In genomic region chr2:142878061-142878741, GRCh38 we compare ENCODE assay signal across 13 cellular contexts. TPM values are rescaled to one million over a fixed set of nuclear protein-coding genes. Genes with fewer than 3 reads are reported as not detected.
DNase-seq lines count a peak whose midpoint lies in the region; ATAC-seq and FAIRE-seq lines count a peak whose summit lies in the region.
"Had no signal": no experiment of that assay in that cellular context is flagged by ENCODE, and none has a peak within 500 bp of the region (broad histone marks: within the 10 kb centered on the region; RNA-seq: fewer than 3 reads in every experiment).

No MANE protein-coding gene starts in this region.

- peaks cover 1 to 2% of the 10 kb centered on the region in 2 donors for H3K9me3 Mint-ChIP-seq in effector memory CD8-positive, alpha-beta T cell
- H3K9me3 Mint-ChIP-seq: nephron had no signal

- H3K27ac Mint-ChIP-seq in effector memory CD8-positive, alpha-beta T cell, result no peak overlapping the region

- no peaks in the 10 kb centered on the region for H3K4me1 Mint-ChIP-seq in effector memory CD8-positive, alpha-beta T cell (ENCODE audit: low read depth in 2 of 2)
- H3K4me1 Mint-ChIP-seq: nephron had no signal

- no peaks in the 10 kb centered on the region for H3K36me3 Mint-ChIP-seq in effector memory CD8-positive, alpha-beta T cell (ENCODE audit: insufficient read depth)

- FAIRE-seq in RCC 7860 (lab: Jason Lieb, UNC), result peak; percentile 22
- FAIRE-seq: HTR-8/SVneo had no signal

- ATAC-seq in GM18907 (IDR thresholded peaks at IDR 0.05; ENCODE audit: unreplicated experiment), result peak; percentile 26
- ATAC-seq in HG02852 (IDR thresholded peaks at IDR 0.05; ENCODE audit: unreplicated experiment), result peak; percentile 38
- ATAC-seq in effector memory CD8-positive, alpha-beta T cell (replicated peaks), result no peak

- no peak for DNase-seq in RCC 7860 (ENCODE audit: low spot score)
- DNase-seq in renal cortical epithelial cell (ENCODE audit: low read depth), result peak; percentile 58
- DNase-seq in activated T-cell treated with anti-CD3 and anti-CD28 coated beads, Interleukin-2, amount 50 U/mL, for 48 hours, result no peak
- no peak for DNase-seq in DMS79 treated with DMSO at 0.1 percent for 48 hours (lab: John Stamatoyannopoulos, UW)
- no peak for DNase-seq in NCI-H2171 (lab: John Stamatoyannopoulos, UW)
- no peak for DNase-seq in effector memory CD8-positive, alpha-beta T cell
- DNase-seq: DMS53, NCI-H524 treated with DMSO at 0.1 percent for 48 hours had no signal

- H3K4me3 Mint-ChIP-seq in effector memory CD8-positive, alpha-beta T cell, result no peak overlapping the region

- no peaks in the 10 kb centered on the region for H3K27me3 Mint-ChIP-seq in effector memory CD8-positive, alpha-beta T cell

RNA-seq across cellular contexts. Expression of gene KYNU, which starts 0.7 kb away (rescaled TPM):
- 1.6 and 6.1 TPM in 2 replicates for total RNA-seq in renal cortical epithelial cell
- total RNA-seq: T-helper 2 cell treated with Interferon-gamma antibody and Interleukin-4, amounts not matched to agents 100 ng/mL and 5 ng/mL, for 36 hours had no signal
